ENCODE assay signal across 19 cellular contexts in the genomic region with DNA sequence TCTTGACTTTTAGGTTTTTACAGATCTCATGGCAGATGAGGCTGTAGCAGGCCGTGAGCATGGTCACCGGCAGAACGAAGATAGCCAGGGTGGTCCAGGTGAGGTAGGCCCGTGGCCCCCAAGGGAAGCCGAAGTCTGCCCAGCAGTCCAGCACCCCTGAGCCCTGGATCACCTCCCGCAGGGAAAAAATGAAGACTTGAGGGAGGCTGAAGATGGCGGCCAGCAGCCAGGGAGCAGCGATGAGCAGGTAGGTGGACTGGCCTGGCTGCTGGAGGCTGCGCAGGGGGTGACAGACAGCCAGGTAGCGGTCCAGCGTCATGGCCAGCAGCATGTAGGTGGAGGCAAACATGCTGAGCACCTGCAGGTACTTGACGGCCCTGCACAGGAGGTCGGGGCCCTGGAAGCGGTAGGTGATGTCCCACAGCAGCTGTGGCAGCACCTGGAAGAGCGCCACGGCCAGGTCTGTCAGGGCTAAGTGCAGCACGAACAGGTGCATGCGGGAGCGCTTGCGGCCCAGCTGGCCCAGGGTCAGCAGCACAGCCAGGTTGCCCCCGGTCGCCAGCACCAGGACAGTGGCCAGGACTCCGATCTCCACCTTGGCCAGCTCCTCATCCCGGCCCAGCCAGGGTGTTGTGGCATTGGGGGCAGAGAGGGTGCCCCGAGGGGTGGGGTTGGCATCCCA. TPM values are rescaled to one million over a fixed set of nuclear protein-coding genes. Genes with fewer than 3 reads are reported as not detected.
DNase-seq lines count a peak whose midpoint lies in the region; ATAC-seq and TF ChIP-seq lines count a peak whose summit lies in the region.
"Had no signal": no experiment of that assay in that cellular context is flagged by ENCODE, and none has a peak within 500 bp of the region (broad histone marks: within the 10 kb centered on the region; RNA-seq: fewer than 3 reads in every experiment).

No MANE protein-coding gene starts in this region.

- peak overlapping the region; percentile 70 to 88 for H3K4me3 Mint-ChIP-seq in H9
- H3K4me3 Mint-ChIP-seq in naive thymus-derived CD8-positive, alpha-beta T cell, result peak overlapping the region in 6 of 10 donors; percentile 2 to 71 (median 40)
- H3K4me3 Mint-ChIP-seq: activated CD8-positive, alpha-beta T cell treated with anti-CD3 and anti-CD28 coated beads for 36 hours had no signal

- H3K23ac ChIP-seq in H9 (ENCODE audit: insufficient read length, low read depth, low read length), result no peak overlapping the region

- H3K4me2 ChIP-seq in H9 (ENCODE audit: insufficient read depth, insufficient read length, low read length), result peak overlapping the region; percentile 37

- peaks cover 14% of the 10 kb centered on the region for H3K23me2 ChIP-seq in H9 (ENCODE audit: insufficient read length, low read depth, low read length, poor library complexity, severe bottlenecking)

- no peak overlapping the region for H2BK120ac ChIP-seq in H9 (ENCODE audit: low read depth, low read length, poor library complexity, severe bottlenecking)

- no peak overlapping the region for H3K56ac ChIP-seq in H9 (ENCODE audit: insufficient read length, low read depth, low read length)

- H3K4ac ChIP-seq in H9 (ENCODE audit: low read depth, low read length), result no peak overlapping the region

- H4K91ac ChIP-seq in H9 (ENCODE audit: insufficient read length, low read depth, low read length), result no peak overlapping the region

- no peak overlapping the region for H3K27ac Mint-ChIP-seq in H9
- H3K27ac Mint-ChIP-seq in naive thymus-derived CD8-positive, alpha-beta T cell, result peak overlapping the region in 1 of 10 donors; percentile 69
- H3K27ac Mint-ChIP-seq: activated CD8-positive, alpha-beta T cell treated with anti-CD3 and anti-CD28 coated beads for 36 hours had no signal

- no peak overlapping the region for H3K18ac ChIP-seq in H9 (ENCODE audit: insufficient read length, low read depth, low read length)

- peaks cover 3% of the 10 kb centered on the region; the same call in 1 of the 2 replicates for H3K27me3 ChIP-seq in H9 (ENCODE audit: insufficient read depth, low read length)

- H3T11ph ChIP-seq in H9 (ENCODE audit: low read length), result no peak overlapping the region

- DNase-seq in H9, result peak; percentile 40
- DNase-seq in NCI-H2029 (lab: John Stamatoyannopoulos, UW), result peak; percentile 56
- DNase-seq in cerebellum (ENCODE audit: low spot score), result peak; percentile 21
- DNase-seq in naive thymus-derived CD8-positive, alpha-beta T cell, result no peak
- DNase-seq in LoVo (ENCODE audit: low spot score), result no peak
- DNase-seq in NCI-H1694 (lab: John Stamatoyannopoulos, UW), result no peak
- DNase-seq in activated CD4-positive, CD25-positive, alpha-beta regulatory T cell (lab: John Stamatoyannopoulos, UW), result no peak
- DNase-seq: activated naive CD4-positive, alpha-beta T cell; NCI-H1694 treated with DMSO at 0.1 percent for 48 hours; NK-92 treated with Interleukin-12 subunit alpha and Interleukin-12 subunit beta, amount 100 ng/mL, for 24 hours; stimulated activated CD4-positive, alpha-beta T cell treated with anti-CD3 and anti-CD28 coated beads, Interleukin-4, amount 100 ng/mL, for 1 hour had no signal

- peaks cover 61% of the 10 kb centered on the region for H3K27me3 Mint-ChIP-seq in H9 (ENCODE audit: low read depth)
- peaks cover 16 to 58% (median 29%) of the 10 kb centered on the region in 5 donors for H3K27me3 Mint-ChIP-seq in naive thymus-derived CD8-positive, alpha-beta T cell

- H3K9me3 ChIP-seq in H9 (ENCODE audit: control insufficient read depth, low read depth, low read length), result no peaks in the 10 kb centered on the region

- H3K27ac ChIP-seq in H9 (ENCODE audit: insufficient read length, low read depth, low read length), result no peak overlapping the region
- H3K27ac ChIP-seq: BLaER1 had no signal

- H3K9ac ChIP-seq in H9 (ENCODE audit: extremely low read depth, insufficient read length, low read length), result no peak overlapping the region

- no peak overlapping the region for H2AK5ac ChIP-seq in H9 (ENCODE audit: insufficient read length, low read length)

- no peaks in the 10 kb centered on the region for H4K20me1 ChIP-seq in H9 (ENCODE audit: control insufficient read depth, insufficient read depth, insufficient read length)
- H4K20me1 ChIP-seq: BLaER1 had no signal

- H3K4me1 ChIP-seq in H9 (ENCODE audit: insufficient read depth, low read length), result no peaks in the 10 kb centered on the region

- no peak overlapping the region for H4K5ac ChIP-seq in H9 (ENCODE audit: insufficient read length, low read depth, low read length)

- H2BK12ac ChIP-seq in H9 (ENCODE audit: insufficient read length, low read depth, low read length), result no peak overlapping the region

- H2BK5ac ChIP-seq in H9 (ENCODE audit: insufficient read length, low read length), result no peak overlapping the region

- H3K9me3 Mint-ChIP-seq in H9, result peaks cover 8 to 10% of the 10 kb centered on the region in 2 experiments
- peaks cover 3 to 15% (median 7%) of the 10 kb centered on the region in 9 donors for H3K9me3 Mint-ChIP-seq in naive thymus-derived CD8-positive, alpha-beta T cell

- no peak overlapping the region for H2BK20ac ChIP-seq in H9 (ENCODE audit: low read depth, low read length, poor library complexity, severe bottlenecking)

- no peak for ATAC-seq in naive thymus-derived CD8-positive, alpha-beta T cell
- ATAC-seq in HG03039 (IDR thresholded peaks at IDR 0.05; ENCODE audit: unreplicated experiment), result no peak

- H3K36me3 Mint-ChIP-seq in H9 (ENCODE audit: insufficient read depth in 1 of 3, low read depth in 3 of 3), result peaks cover 0 to 8% (median 0%) of the 10 kb centered on the region in 3 experiments; a peak in 3 of 7 replicates
- H3K36me3 Mint-ChIP-seq in naive thymus-derived CD8-positive, alpha-beta T cell, result peaks cover 2 to 14% (median 5%) of the 10 kb centered on the region in 3 donors

- no peaks in the 10 kb centered on the region for H3K79me1 ChIP-seq in H9 (ENCODE audit: insufficient read depth, low read depth, low read length, poor library complexity, severe bottlenecking)

- H3K79me2 ChIP-seq in H9 (ENCODE audit: insufficient read depth, low read length), result no peaks in the 10 kb centered on the region

- no peak overlapping the region for H3K14ac ChIP-seq in H9 (ENCODE audit: insufficient read depth, low read length)

- no peak overlapping the region for H2AFZ ChIP-seq in H9 (ENCODE audit: low read length)

- POLR2A ChIA-PET in naive thymus-derived CD8-positive, alpha-beta T cell (lab: Charles Lee), result no interaction called here

- no peak for TF ChIP-seq CTCF in H9 (conservative IDR thresholded peaks at IDR 0.05)

- no peak overlapping the region for H4K8ac ChIP-seq in H9 (replicated peaks; ENCODE audit: insufficient read length, low read depth, low read length)

- peaks cover 12% of the 10 kb centered on the region in 2 experiments for H3K4me1 Mint-ChIP-seq in H9
- H3K4me1 Mint-ChIP-seq in naive thymus-derived CD8-positive, alpha-beta T cell, result peaks cover 7 to 17% (median 11%) of the 10 kb centered on the region in 4 donors

- WGBS in H9 (ENCODE audit: extremely low coverage, insufficient read length, low lambda C conversion rate), result no CpG with 5 or more reads among the region's 25 CpGs

- H2BK15ac ChIP-seq in H9 (ENCODE audit: low read depth, low read length), result no peak overlapping the region

RNA-seq across cellular contexts. Expression of a gene that starts 0.9 kb away (rescaled TPM):
- 0.09 TPM in 1 of 2 replicates, not detected in the other for total RNA-seq in H9 (2021)
- not detected for total RNA-seq in cerebellum
- not detected for total RNA-seq in naive thymus-derived CD8-positive, alpha-beta T cell
- not detected for polyA plus RNA-seq in naive thymus-derived CD8-positive, alpha-beta T cell
- total RNA-seq: activated CD8-positive, alpha-beta T cell treated with anti-CD3 and anti-CD28 coated beads for 36 hours; bronchial epithelial cell; Daoy; gastroesophageal sphincter; myocyte; sciatic nerve had no signal

Comparison
In these comparisons a context has a peak if more than half of its experiments do, and no peak if none do; other contexts are left out.
1. DNase-seq: peak in H9 (single experiment), NCI-H2029 (single experiment) and cerebellum (single experiment); none in naive thymus-derived CD8-positive, alpha-beta T cell (0 of 10), LoVo (single experiment), NCI-H1694 (single experiment) and activated CD4-positive, CD25-positive, alpha-beta regulatory T cell (0 of 4).